10 cellular contexts compared by ENCODE assay signal in the genomic region with DNA sequence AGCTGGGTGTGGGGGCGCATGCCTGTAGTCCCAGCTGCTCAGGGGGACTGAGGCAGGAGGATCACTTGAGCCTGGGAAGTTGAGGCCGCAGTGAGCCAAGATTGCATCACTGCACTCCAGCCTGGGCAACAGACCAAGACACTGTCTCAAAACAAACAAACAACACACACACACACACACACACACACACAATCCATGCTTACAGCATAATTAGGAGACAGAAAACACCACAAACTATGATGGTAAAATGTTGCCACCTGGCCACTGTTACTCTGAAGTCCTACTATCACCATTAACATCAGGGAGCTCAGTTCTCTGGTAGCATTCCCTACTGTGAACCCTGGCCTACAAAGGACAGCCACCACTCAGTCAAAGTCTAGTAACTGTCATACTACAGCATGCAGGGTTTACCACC. TPM values are rescaled to one million over a fixed set of nuclear protein-coding genes. Genes with fewer than 3 reads are reported as not detected.
A peak's percentile ranks its signal among the peaks of the same experiment; 100 is the strongest.
DNase-seq lines count a peak whose midpoint lies in the region; ATAC-seq and TF ChIP-seq lines count a peak whose summit lies in the region.
"Had no signal": no experiment of that assay in that cellular context is flagged by ENCODE, and none has a peak within 500 bp of the region (broad histone marks: within the 10 kb centered on the region; RNA-seq: fewer than 3 reads in every experiment).

No MANE protein-coding gene starts in this region.

- peaks cover 0 to 11% of the 10 kb centered on the region in 2 donors for H3K36me3 ChIP-seq in adrenal gland (replicated peaks in 1 of 2)
- peaks cover 3 to 17% (median 12%) of the 10 kb centered on the region in 4 donors for H3K36me3 ChIP-seq in sigmoid colon
- H3K36me3 ChIP-seq in HAP-1 (replicated peaks), result no peaks in the 10 kb centered on the region

- H3K27ac ChIP-seq in adrenal gland (peak overlapping the region in 2 of 5 donors; percentile 54 to 65), sigmoid colon (peak overlapping the region; percentile 44 to 59 (median 46))

- no peaks in the 10 kb centered on the region for H3K4me1 ChIP-seq in adrenal gland (replicated peaks in 1 of 2)
- H3K4me1 ChIP-seq in sigmoid colon, result peaks cover 0 to 13% (median 10%) of the 10 kb centered on the region in 4 donors
- no peaks in the 10 kb centered on the region for H3K4me1 ChIP-seq in HAP-1

- ATAC-seq in Right ventricle myocardium superior (ENCODE audit: poor library complexity) (peak; percentile 83), GM21723 (IDR thresholded peaks at IDR 0.05; ENCODE audit: unreplicated experiment) (no peak)

- no peaks in the 10 kb centered on the region for H3K9me3 ChIP-seq in adrenal gland (replicated peaks in 1 of 3)
- no peaks in the 10 kb centered on the region for H3K9me3 ChIP-seq in sigmoid colon
- H3K9me3 ChIP-seq in HAP-1, result no peaks in the 10 kb centered on the region

- WGBS in adrenal gland, 4 donors, result 35 to 42% (median 37%) methylated on average over 2 of the region's 2 CpGs
- WGBS in sigmoid colon, 2 donors, result 21 to 36% methylated on average over 2 of the region's 2 CpGs

- TF ChIP-seq CTCF in adrenal gland (IDR thresholded peaks at IDR 0.05), result no peak
- TF ChIP-seq CTCF in sigmoid colon (IDR thresholded peaks at IDR 0.05), result no peak

- TF ChIP-seq POLR2A in adrenal gland (IDR thresholded peaks at IDR 0.05) (no peak), sigmoid colon (IDR thresholded peaks at IDR 0.05) (no peak)

- DNase-seq in H4 (ENCODE audit: low spot score) (peak; percentile 70), adrenal gland (peak in 6 of 7 donors; percentile 35 to 73 (median 52)), Right ventricle myocardium superior (peak; percentile 71), sigmoid colon (peak; percentile 75), HPDE6-E6E7 (ENCODE audit: extremely low spot score) (no peak), HAP-1 (ENCODE audit: low spot score in 2 of 2) (no peak), MV-4-11 (lab: John Stamatoyannopoulos, UW) (no peak)

- intact Hi-C loops in adrenal gland (cut with DNase I) (no loop called here), Right ventricle myocardium superior (cut with DNase I) (no loop called here), sigmoid colon (cut with DNase I) (no loop called here)

- in situ Hi-C loops in HAP-1 (cut with MboI; ENCODE audit: low sequenced_read_pairs), result no loop called here

- H3K27me3 ChIP-seq in adrenal gland, result no peaks in the 10 kb centered on the region
- no peaks in the 10 kb centered on the region for H3K27me3 ChIP-seq in sigmoid colon
- no peaks in the 10 kb centered on the region for H3K27me3 ChIP-seq in HAP-1 (ENCODE audit: low read depth)

- no peak overlapping the region for H3K4me3 ChIP-seq in adrenal gland
- no peak overlapping the region for H3K4me3 ChIP-seq in sigmoid colon
- no peak overlapping the region for H3K4me3 ChIP-seq in HAP-1

- TF ChIP-seq EP300 in sigmoid colon (IDR thresholded peaks at IDR 0.05), result no peak

RNA-seq across cellular contexts. Expression of a gene that starts 18.3 kb away (rescaled TPM):
- 79.9 and 87.7 TPM in 2 replicates for total RNA-seq in H4 (2014; rRNA removed; shearing (Covaris generic))
- total RNA-seq in adrenal gland (10 to 100 TPM; 33.5 to 59.2 (median 53.5) TPM), Right ventricle myocardium superior (76.5 TPM), sigmoid colon (10 to 100 TPM; 43.2 to 62.8 (median 53.1) TPM)
- polyA plus RNA-seq in adrenal gland (100 to 1,000 TPM in 1 of 3 donors, 10 to 100 TPM in 2; 30.0 to 107 (median 93.9) TPM), sigmoid colon (100 to 1,000 TPM; 108 to 137 (median 132) TPM)

RNA-seq across cellular contexts. Expression of a gene that starts 36.9 kb away (rescaled TPM):
- not detected in 2 replicates for total RNA-seq in H4 (2014; rRNA removed; shearing (Covaris generic))
- total RNA-seq in adrenal gland (not detected), Right ventricle myocardium superior (not detected), sigmoid colon (not detected)
- polyA plus RNA-seq in adrenal gland (not detected), sigmoid colon (not detected)
- total RNA-seq: glomerular endothelial cell, NCI-H460 had no signal

RNA-seq across cellular contexts. Expression of a gene that starts 48.7 kb away (rescaled TPM):
- total RNA-seq in H4 (2014; rRNA removed; shearing (Covaris generic)), result 0.68 and 1.2 TPM in 2 replicates
- total RNA-seq in adrenal gland, result 10 to 100 TPM in 3 of 8 donors, 1 to 10 TPM in 5; 2.0 to 46.5 (median 8.6) TPM
- polyA plus RNA-seq in adrenal gland, result 100 to 1,000 TPM in 1 of 3 donors, 10 to 100 TPM in 2; 58.4 to 283 (median 60.1) TPM
- 12,920 TPM for total RNA-seq in Right ventricle myocardium superior
- over 10,000 TPM in 3 of 4 donors, 1,000 to 10,000 TPM in 1; 7,366 to 30,562 (median 13,340) TPM for total RNA-seq in sigmoid colon
- polyA plus RNA-seq in sigmoid colon, result 100 to 1,000 TPM in 2 of 3 donors, 10 to 100 TPM in 1; 35.1 to 264 (median 162) TPM
- total RNA-seq: glomerular endothelial cell had no signal

Comparison
In these comparisons a context has a peak if more than half of its experiments do, and no peak if none do; other contexts are left out.
1. DNase-seq: peak in H4 (single experiment), adrenal gland (6 of 7), Right ventricle myocardium superior (single experiment) and sigmoid colon (single experiment); none in HPDE6-E6E7 (single experiment), HAP-1 (0 of 2) and MV-4-11 (single experiment).
2. RNA of a gene that starts 48.7 kb away (total RNA-seq): 7,366 to 30,562 TPM in sigmoid colon and 12,920 TPM in Right ventricle myocardium superior (single experiment); 2.0 to 46.5 TPM in adrenal gland and 0.68 to 1.2 TPM in H4; every median in the first group is over 100 times any median in the second.